Comparison of ENCODE assay signal across 8 cellular contexts in the genomic region with DNA sequence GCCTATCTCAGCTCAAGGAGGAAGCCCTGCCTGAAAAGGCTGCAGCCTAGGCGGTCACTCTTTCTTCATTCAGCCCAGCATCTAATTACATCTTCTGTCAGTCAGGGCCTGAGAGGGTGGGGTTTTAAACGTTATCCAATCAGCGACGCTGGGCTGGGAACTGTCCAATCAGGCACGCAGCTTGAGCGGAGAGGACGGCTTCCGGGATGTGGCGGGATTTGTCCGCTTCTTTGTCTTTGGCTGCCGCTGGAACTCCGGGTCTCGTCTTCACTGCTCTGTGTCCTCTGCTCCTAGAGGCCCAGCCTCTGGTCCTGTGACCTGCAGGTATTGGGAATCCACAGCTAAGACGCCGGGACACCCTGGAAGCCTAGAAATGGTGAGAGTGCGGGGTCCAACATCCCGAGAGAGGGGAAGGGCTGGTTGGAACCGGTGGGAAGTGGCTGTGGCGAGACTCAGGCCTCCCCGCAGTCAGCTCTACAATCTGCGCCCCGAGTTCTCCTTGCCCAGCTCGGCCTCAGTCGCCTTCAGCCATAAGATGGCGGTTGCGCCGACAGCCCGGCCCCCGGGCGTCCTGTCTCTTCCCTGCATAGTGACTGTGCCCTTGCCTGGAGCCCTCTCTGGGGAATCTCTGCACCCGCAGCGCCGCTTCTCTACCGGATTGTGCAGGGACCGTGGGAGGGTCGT. TPM values are rescaled to one million over a fixed set of nuclear protein-coding genes. Genes with fewer than 3 reads are reported as not detected.
DNase-seq lines count a peak whose midpoint lies in the region; ATAC-seq and TF ChIP-seq lines count a peak whose summit lies in the region.

ZNF738 (plus strand) TSS at position 233 of the 684 bp plus-strand sequence; CDS start at position 374, 141 bp downstream.

- no peaks in the 10 kb centered on the region for H3K27me3 ChIP-seq in Panc1 (ENCODE audit: control insufficient read depth, insufficient read depth, low read length)

- H3K36me3 ChIP-seq in Panc1 (ENCODE audit: control insufficient read depth, insufficient read depth, low read length) = peaks cover 4% of the 10 kb centered on the region

- in situ Hi-C loops in Panc1 (cut with HindIII; ENCODE audit: low pct_unique_long_range_greater_than_20kb, low sequenced_read_pairs) = no loop called here

- POLR2A ChIA-PET in Panc1 (lab: Charles Lee) = interaction anchor here (0.6 to 0.8 kb wide), 3 partner anchors 30 to 298 kb away, joined by 3 to 5 read pairs (median 4); no protein-coding TSS in a partner anchor

- peaks cover 6 to 16% (median 7%) of the 10 kb centered on the region in 3 donors for H3K4me1 Mint-ChIP-seq in IgD-negative memory B cell
- peaks cover 6% of the 10 kb centered on the region for H3K4me1 Mint-ChIP-seq in activated T-helper 2 cell treated with anti-CD3 and anti-CD28 coated beads, Interferon-gamma antibody, Interleukin-2, Interleukin-4, amounts not matched to agents 10 μg/mL and 5 μg/mL and 100 μg/mL, durations not matched to agents 14 hours and 24 hours and 36 hours (ENCODE audit: low read depth)
- H3K4me1 Mint-ChIP-seq in natural killer cell = peaks cover 18% of the 10 kb centered on the region in 2 donors

- H3K4me3 Mint-ChIP-seq in IgD-negative memory B cell (peak within 1 kb of the TSS; percentile 99), natural killer cell (peak within 1 kb of the TSS; percentile 99)
- H3K4me3 Mint-ChIP-seq in activated T-helper 2 cell treated with anti-CD3 and anti-CD28 coated beads, Interferon-gamma antibody, Interleukin-2, Interleukin-4, amounts not matched to agents 10 μg/mL and 5 μg/mL and 100 μg/mL, durations not matched to agents 14 hours and 24 hours and 36 hours (ENCODE audit: low read depth) = peak within 1 kb of the TSS; percentile 99

- H3K9me3 ChIP-seq in Panc1 (ENCODE audit: control insufficient read depth, insufficient read depth, low read depth, low read length) = peaks cover 4% of the 10 kb centered on the region; the same call in 1 of the 2 replicates

- peak within 1 kb of the TSS; percentile 85 for H3K27ac ChIP-seq in Panc1 (ENCODE audit: low read length)

- DNase-seq in DMS153 (lab: John Stamatoyannopoulos, UW) = peak; percentile 93
- DNase-seq in Panc1 (ENCODE audit: low read depth, low spot score) = peak; percentile 69
- peak; percentile 82 for DNase-seq in activated T-helper 2 cell treated with anti-CD3 and anti-CD28 coated beads, Interferon-gamma antibody, Interleukin-2, Interleukin-4, amounts not matched to agents 10 μg/mL and 5 μg/mL and 100 μg/mL, durations not matched to agents 14 hours and 24 hours and 36 hours (ENCODE audit: low spot score)
- DNase-seq in fibroblast of pulmonary artery (ENCODE audit: low read depth) = peak; percentile 97
- DNase-seq in natural killer cell = peak; percentile 85
- DNase-seq in stimulated activated naive CD4-positive, alpha-beta T cell (lab: John Stamatoyannopoulos, UW) = peak; percentile 53 to 81 (median 76)

- H3K9me3 Mint-ChIP-seq in IgD-negative memory B cell (peaks cover 0 to 6% (median 3%) of the 10 kb centered on the region in 3 donors), natural killer cell (no peaks in the 10 kb centered on the region)
- H3K9me3 Mint-ChIP-seq in activated T-helper 2 cell treated with anti-CD3 and anti-CD28 coated beads, Interferon-gamma antibody, Interleukin-2, Interleukin-4, amounts not matched to agents 10 μg/mL and 5 μg/mL and 100 μg/mL, durations not matched to agents 14 hours and 24 hours and 36 hours = peaks cover 34% of the 10 kb centered on the region

- H3K4me3 ChIP-seq in Panc1 (ENCODE audit: low read depth in 2 of 2, low read length in 2 of 2) (peak within 1 kb of the TSS; percentile 86 to 88), fibroblast of pulmonary artery (replicated peaks; ENCODE audit: low read depth, low read length) (peak within 1 kb of the TSS; percentile 72)

- CTCF ChIA-PET in Panc1 (lab: Charles Lee) = no interaction called here

- H3K36me3 Mint-ChIP-seq in IgD-negative memory B cell = no peaks in the 10 kb centered on the region
- H3K36me3 Mint-ChIP-seq in activated T-helper 2 cell treated with anti-CD3 and anti-CD28 coated beads, Interferon-gamma antibody, Interleukin-2, Interleukin-4, amounts not matched to agents 10 μg/mL and 5 μg/mL and 100 μg/mL, durations not matched to agents 14 hours and 24 hours and 36 hours (ENCODE audit: low read depth) = peaks cover 48% of the 10 kb centered on the region
- H3K36me3 Mint-ChIP-seq in natural killer cell = peaks cover 9% of the 10 kb centered on the region

- ATAC-seq in GM21529 (IDR thresholded peaks at IDR 0.05; ENCODE audit: unreplicated experiment) (peak; percentile 96), Panc1 (peak; percentile 100), natural killer cell (peak; percentile 97 to 98 (median 98))

- TF ChIP-seq CTCF in Panc1 (IDR thresholded peaks at IDR 0.05) = no peak
- no peak for TF ChIP-seq CTCF in fibroblast of pulmonary artery (IDR thresholded peaks at IDR 0.05; ENCODE audit: low read length, missing control alignments)
- TF ChIP-seq CTCF in natural killer cell (IDR thresholded peaks at IDR 0.05) = no peak

- BruUV-seq in Panc1 (replicated peaks; lab: Mats Ljungman, UMichigan) = TSS peak; percentile 74

- H3K27ac Mint-ChIP-seq in IgD-negative memory B cell (peak within 1 kb of the TSS; percentile 85 to 96 (median 91)), natural killer cell (peak within 1 kb of the TSS; percentile 94 to 96)
- H3K27ac Mint-ChIP-seq in activated T-helper 2 cell treated with anti-CD3 and anti-CD28 coated beads, Interferon-gamma antibody, Interleukin-2, Interleukin-4, amounts not matched to agents 10 μg/mL and 5 μg/mL and 100 μg/mL, durations not matched to agents 14 hours and 24 hours and 36 hours = peak within 1 kb of the TSS; percentile 98

- peaks cover 4% of the 10 kb centered on the region; the same call in 1 of the 2 replicates for H3K4me1 ChIP-seq in Panc1 (ENCODE audit: control insufficient read depth, insufficient read depth, low read length)

- H3K27me3 Mint-ChIP-seq in IgD-negative memory B cell (no peaks in the 10 kb centered on the region), natural killer cell (ENCODE audit: low read depth in 2 of 2) (no peaks in the 10 kb centered on the region)
- no peaks in the 10 kb centered on the region for H3K27me3 Mint-ChIP-seq in activated T-helper 2 cell treated with anti-CD3 and anti-CD28 coated beads, Interferon-gamma antibody, Interleukin-2, Interleukin-4, amounts not matched to agents 10 μg/mL and 5 μg/mL and 100 μg/mL, durations not matched to agents 14 hours and 24 hours and 36 hours (ENCODE audit: low read depth)

- intact Hi-C loops in Panc1 (cut with micrococcal nuclease; ENCODE audit: unreplicated experiment) = no loop called here
- intact Hi-C loops in activated T-helper 2 cell treated with anti-CD3 and anti-CD28 coated beads, Interferon-gamma antibody, Interleukin-2, Interleukin-4, amounts not matched to agents 10 μg/mL and 5 μg/mL and 100 μg/mL, durations not matched to agents 14 hours and 24 hours and 36 hours (cut with micrococcal nuclease) = loop anchor here (1.0 kb wide), 1 partner anchor 30 kb away; the partner anchor contains the start of gene ZNF708
- intact Hi-C loops in natural killer cell (cut with micrococcal nuclease) = loop anchor here (1.0 to 2.0 kb wide), 3 partner anchors 30 to 146 kb away; partner anchors contain the start of genes ZNF429, ZNF493 and ZNF708

RNA-seq across cellular contexts. Expression of gene ZNF738, which starts in this region (rescaled TPM):
- 4.9 TPM for polyA plus RNA-seq in IgD-negative memory B cell
- total RNA-seq in Panc1 (2021; ENCODE audit: unreplicated experiment) (9.7 TPM), natural killer cell (10 to 100 TPM; 11.4 to 22.9 (median 14.7) TPM)
- 4.3 TPM for polyA plus RNA-seq in Panc1 (2012; ENCODE audit: insufficient read length)
- total RNA-seq in activated T-helper 2 cell treated with anti-CD3 and anti-CD28 coated beads, Interferon-gamma antibody, Interleukin-2, Interleukin-4, amounts not matched to agents 10 μg/mL and 5 μg/mL and 100 μg/mL, durations not matched to agents 14 hours and 24 hours and 36 hours = 12.5 and 13.7 TPM in 2 replicates

Comparison
In these comparisons a context has a peak if more than half of its experiments do, and no peak if none do; other contexts are left out.
1. Peak in every context shown above with its lines: DNase-seq, ATAC-seq, H3K4me3 ChIP-seq and H3K27ac ChIP-seq.